ENCODE assay signal across 11 cellular contexts in the genomic region with DNA sequence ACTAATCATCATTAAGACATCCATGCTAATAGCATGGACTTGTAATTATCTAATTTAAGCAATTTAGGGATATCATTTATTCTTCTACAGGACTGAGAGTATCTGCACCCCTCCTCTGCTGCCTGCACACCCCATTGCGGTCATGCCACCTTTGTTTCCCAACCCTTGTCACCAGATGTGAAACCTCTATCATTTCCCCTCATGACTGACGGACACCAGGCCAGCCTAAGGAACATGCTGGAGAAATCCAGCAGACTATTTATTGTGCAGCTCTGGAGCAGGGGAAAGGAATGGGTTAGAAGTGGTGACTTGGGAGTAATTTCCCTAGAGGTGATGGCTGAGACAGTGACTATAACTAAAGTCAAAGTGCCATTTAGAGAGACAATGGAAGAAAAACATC. TPM values are rescaled to one million over a fixed set of nuclear protein-coding genes. Genes with fewer than 3 reads are reported as not detected.
DNase-seq lines count a peak whose midpoint lies in the region; ATAC-seq, FAIRE-seq and TF ChIP-seq lines count a peak whose summit lies in the region.
"Had no signal": no experiment of that assay in that cellular context is flagged by ENCODE, and none has a peak within 500 bp of the region (broad histone marks: within the 10 kb centered on the region; RNA-seq: fewer than 3 reads in every experiment).

No MANE protein-coding gene starts in this region.

- H3K9me3 Mint-ChIP-seq in CD14-positive monocyte = peaks cover 0 to 5% (median 1%) of the 10 kb centered on the region in 7 donors
- no peaks in the 10 kb centered on the region for H3K9me3 Mint-ChIP-seq in HFFc6
- peaks cover 0 to 14% (median 0%) of the 10 kb centered on the region in 9 donors for H3K9me3 Mint-ChIP-seq in naive thymus-derived CD8-positive, alpha-beta T cell
- H3K9me3 Mint-ChIP-seq: endodermal cell had no signal

- POLR2A ChIA-PET in K562 (lab: Yijun Ruan, JAX) = interaction anchor here (0.6 to 1.7 kb wide), 5 partner anchors 17 to 207 kb away, joined by 3 to 5 read pairs (median 3); no protein-coding TSS in a partner anchor
- POLR2A ChIA-PET in naive thymus-derived CD8-positive, alpha-beta T cell (lab: Charles Lee) = interaction anchor here (1.0 to 1.8 kb wide), 4 partner anchors 11 to 41 kb away, joined by 3 to 12 read pairs (median 6); a partner anchor contains a TSS
- POLR2A ChIA-PET in OCI-LY7 (lab: Charles Lee) = interaction anchor here (1.6 to 2.1 kb wide), 2 partner anchors 14 to 41 kb away, joined by 3 to 5 read pairs; a partner anchor contains a TSS

- FAIRE-seq in K562 (lab: Jason Lieb, UNC) = no peak

- H3K36me3 Mint-ChIP-seq in CD14-positive monocyte (peaks cover 37 to 38% of the 10 kb centered on the region in 2 donors), HFFc6 (ENCODE audit: low read depth) (peaks cover 63% of the 10 kb centered on the region)
- peaks cover 0 to 33% (median 17%) of the 10 kb centered on the region in 3 donors for H3K36me3 Mint-ChIP-seq in naive thymus-derived CD8-positive, alpha-beta T cell

- H3K4me1 ChIP-seq in K562 (replicated peaks in 1 of 2; ENCODE audit: control insufficient read depth in 2 of 2, insufficient read depth in 2 of 2, low read length in 2 of 2) = peaks cover 0 to 5% of the 10 kb centered on the region in 2 experiments; a peak in 2 of 5 replicates
- H3K4me1 ChIP-seq in OCI-LY7 (ENCODE audit: insufficient read depth, low read length, poor library complexity, severe bottlenecking) = no peaks in the 10 kb centered on the region

- H3K9me2 ChIP-seq in OCI-LY7 (ENCODE audit: insufficient read depth, low read length) = no peaks in the 10 kb centered on the region

- H3K9me3 ChIP-seq in K562 (replicated peaks; ENCODE audit: control insufficient read depth, insufficient read depth, low read depth, low read length) (no peaks in the 10 kb centered on the region), OCI-LY7 (ENCODE audit: low read length) (no peaks in the 10 kb centered on the region)

- H3K4me2 ChIP-seq in K562 (ENCODE audit: insufficient read depth, low read length) = no peak overlapping the region
- no peak overlapping the region for H3K4me2 ChIP-seq in OCI-LY7 (ENCODE audit: low read length)
- H3K4me2 ChIP-seq: KMS-11 had no signal

- no peak overlapping the region for H3K4me3 ChIP-seq in K562
- no peak overlapping the region for H3K4me3 ChIP-seq in OCI-LY7 (ENCODE audit: low read depth, low read length, poor library complexity, severe bottlenecking)

- DNase-seq in CD14-positive monocyte (ENCODE audit: low spot score) = no peak
- DNase-seq in HFFc6 = no peak
- no peak for DNase-seq in K562 (ENCODE audit: extremely low read depth in 1 of 4, low spot score in 3 of 4)
- DNase-seq in naive thymus-derived CD8-positive, alpha-beta T cell = no peak
- DNase-seq in OCI-LY7 (ENCODE audit: low spot score) = no peak
- DNase-seq in kidney glomerular epithelial cell (lab: John Stamatoyannopoulos, UW) = no peak
- DNase-seq in SHP77 (lab: John Stamatoyannopoulos, UW) = no peak
- no peak for DNase-seq in stimulated activated CD4-positive, alpha-beta T cell treated with anti-CD3 and anti-CD28 coated beads, Interleukin-2, amount 100 ng/mL, for 24 hours
- DNase-seq: endodermal cell had no signal

- TF ChIP-seq CTCF in CD14-positive monocyte (IDR thresholded peaks at IDR 0.05) = no peak
- no peak for TF ChIP-seq CTCF in HFFc6 (IDR thresholded peaks at IDR 0.05)
- no peak for TF ChIP-seq CTCF in K562 (IDR thresholded peaks at IDR 0.05 in 2 of 3, conservative IDR thresholded peaks at IDR 0.05 in 1 of 3; ENCODE audit: insufficient read depth in 2 of 3, low read depth in 1 of 3, low read length in 3 of 3)
- no peak for TF ChIP-seq CTCF in OCI-LY7 (conservative IDR thresholded peaks at IDR 0.05; ENCODE audit: low read length)

- H3K27me3 Mint-ChIP-seq in CD14-positive monocyte (ENCODE audit: low read depth in 3 of 3) = no peaks in the 10 kb centered on the region
- peaks cover 23% of the 10 kb centered on the region for H3K27me3 Mint-ChIP-seq in HFFc6 (ENCODE audit: insufficient read depth)
- H3K27me3 Mint-ChIP-seq in naive thymus-derived CD8-positive, alpha-beta T cell = no peaks in the 10 kb centered on the region

- no peak for TF ChIP-seq POLR2A in K562 (conservative IDR thresholded peaks at IDR 0.05)

- in situ Hi-C loops in K562 (cut with MboI) = no loop called here

- WGBS in K562 (ENCODE audit: insufficient coverage, low coverage, missing lambda C conversion rate) = 89% methylated on average over 2 of the region's 2 CpGs

- no peak for TF ChIP-seq RAD21 in K562 (CRISPR knock-in tag; conservative IDR thresholded peaks at IDR 0.05 in 1 of 2, IDR thresholded peaks at IDR 0.05 in 1 of 2)

- BruUV-seq in K562 (replicated peaks; lab: Mats Ljungman, UMichigan) (no TSS peak), OCI-LY7 (replicated peaks; lab: Mats Ljungman, UMichigan) (no TSS peak)

- H3K27ac ChIP-seq in K562 (ENCODE audit: extremely low read depth, low read depth, low read length) (peak overlapping the region; percentile 20; the same call in 1 of the 3 replicates), OCI-LY7 (ENCODE audit: low read depth, low read length, poor library complexity, severe bottlenecking) (no peak overlapping the region)
- H3K27ac ChIP-seq: KMS-11, VCaP had no signal

- peak; percentile 30 for ATAC-seq in K562
- ATAC-seq in naive thymus-derived CD8-positive, alpha-beta T cell = no peak

- H4K20me1 ChIP-seq in K562 (replicated peaks; ENCODE audit: control insufficient read depth, insufficient read depth, low read length) (no peaks in the 10 kb centered on the region), OCI-LY7 (ENCODE audit: insufficient read depth, low read length) (no peaks in the 10 kb centered on the region)

- intact Hi-C loops in CD14-positive monocyte (cut with micrococcal nuclease) = loop anchor here in 1 of 2 donors (5.0 kb wide), 1 partner anchor 35 kb away; no protein-coding TSS in a partner anchor
- intact Hi-C loops in K562 (cut with micrococcal nuclease) = no loop called here
- intact Hi-C loops in OCI-LY7 (cut with micrococcal nuclease; ENCODE audit: unreplicated experiment) = no loop called here

- CTCF ChIA-PET in K562 (lab: Yijun Ruan, JAX; ENCODE audit: low intra/inter-chr PET ratio) = no interaction called here
- CTCF ChIA-PET in OCI-LY7 (lab: Charles Lee; ENCODE audit: unreplicated experiment) = no interaction called here

- H3K4me3 Mint-ChIP-seq in CD14-positive monocyte (peak overlapping the region in 1 of 2 donors; percentile 88), HFFc6 (no peak overlapping the region)
- H3K4me3 Mint-ChIP-seq in naive thymus-derived CD8-positive, alpha-beta T cell = peak overlapping the region in 5 of 10 donors; percentile 61 to 77 (median 74)
- H3K4me3 Mint-ChIP-seq: endodermal cell had no signal

- H3K4me1 Mint-ChIP-seq in CD14-positive monocyte (peaks cover 22% of the 10 kb centered on the region), HFFc6 (ENCODE audit: low read depth) (peaks cover 45% of the 10 kb centered on the region)
- H3K4me1 Mint-ChIP-seq in naive thymus-derived CD8-positive, alpha-beta T cell = peaks cover 21 to 33% (median 30%) of the 10 kb centered on the region in 4 donors
- H3K4me1 Mint-ChIP-seq: endodermal cell had no signal

- H2AFZ ChIP-seq in K562 (ENCODE audit: low read depth, low read length) (no peak overlapping the region), OCI-LY7 (ENCODE audit: low read length) (no peak overlapping the region)

- H3K79me2 ChIP-seq in K562 (ENCODE audit: control insufficient read depth, insufficient read depth, low read length) = no peaks in the 10 kb centered on the region
- no peaks in the 10 kb centered on the region for H3K79me2 ChIP-seq in OCI-LY7 (ENCODE audit: insufficient read depth, low read depth, low read length)

- TF ChIP-seq EP300 in K562 (IDR thresholded peaks at IDR 0.05; ENCODE audit: low read length) = no peak

- H3K27ac Mint-ChIP-seq in CD14-positive monocyte (peak overlapping the region in 5 of 7 donors; percentile 20 to 88 (median 80)), HFFc6 (peak overlapping the region; percentile 50)
- peak overlapping the region in 7 of 10 donors; percentile 68 to 87 (median 84) for H3K27ac Mint-ChIP-seq in naive thymus-derived CD8-positive, alpha-beta T cell
- H3K27ac Mint-ChIP-seq: endodermal cell had no signal

- H3K36me3 ChIP-seq in K562 (ENCODE audit: control insufficient read depth, insufficient read depth, low read length) (peaks cover 25% of the 10 kb centered on the region; the same call in 2 of the 3 replicates), OCI-LY7 (ENCODE audit: insufficient read depth, low read length) (peaks cover 29% of the 10 kb centered on the region)

- H3K27me3 ChIP-seq in K562 (ENCODE audit: control insufficient read depth in 2 of 2, insufficient read depth in 2 of 2, low read length in 2 of 2) = no peaks in the 10 kb centered on the region

- no peaks in the 10 kb centered on the region for H3K9me1 ChIP-seq in K562 (ENCODE audit: control insufficient read depth, insufficient read depth, low read length)

- H3K9ac ChIP-seq in K562 (ENCODE audit: insufficient read depth in 1 of 2, low read depth in 2 of 2, low read length in 2 of 2) = no peak overlapping the region
- H3K9ac ChIP-seq: KMS-11 had no signal

TF ChIP-seq in K562, 482 proteins besides CTCF, POLR2A, EP300 and RAD21 (continues in another document):
- no peak for TF ChIP-seq CBX1 (IDR thresholded peaks at IDR 0.05; ENCODE audit: low read depth)

RNA-seq across cellular contexts. Expression of a gene that starts 40.7 kb away (rescaled TPM):
- 1 to 10 TPM; 2.7 to 4.1 TPM for polyA plus RNA-seq in CD14-positive monocyte
- total RNA-seq in HFFc6 (2021; fragmentation: NEBNext Ultra II Directional; extraction: Animal tissue kit (Norgen Biotek cat#: 25700)) = 10 to 100 TPM; 45.5 to 82.3 (median 70.4) TPM
- total RNA-seq in K562 (2011; cell fraction: chromatin; rRNA removed; ENCODE audit: low replicate concordance) = 44.9 and 109 TPM in 2 replicates
- total RNA-seq in K562 (2011; cell fraction: nucleolus; rRNA removed) = 33.4 and 39.1 TPM in 2 replicates
- 72.1 and 87.3 TPM in 2 replicates for total RNA-seq in K562 (2011; cell fraction: nucleoplasm; rRNA removed)
- 21.6 and 22.2 TPM in 2 replicates for total RNA-seq in K562 (2014; rRNA removed)
- total RNA-seq in K562 (2014; rRNA removed; fragmentation: Illumina TruSeq; extraction: Trizol) = 37.9 and 44.3 TPM in 2 replicates
- 26.2 and 26.6 TPM in 2 replicates for total RNA-seq in K562 (2015; rRNA removed; fragmentation: Illumina TruSeq; extraction: Trizol)
- 29.5 and 30.2 TPM in 2 replicates for total RNA-seq in K562 (2021)
- polyA plus RNA-seq in K562 (2011; rRNA removed) = 31.3 and 40.3 TPM in 2 replicates
- polyA plus RNA-seq in K562 (2011; cell fraction: cytosol; rRNA removed) = 8.2 and 17.8 TPM in 2 replicates
- 15.1 and 24.8 TPM in 2 replicates for polyA plus RNA-seq in K562 (2011; cell fraction: nucleus; rRNA removed)
- polyA plus RNA-seq in K562 (2012) = 10.1 and 14.4 TPM in 2 replicates
- polyA plus RNA-seq in K562 (2014; fragmentation: Illumina TruSeq; extraction: Trizol) = 18.6 and 20.0 TPM in 2 replicates
- 10 to 100 TPM; 29.2 to 31.9 TPM for polyA plus RNA-seq in K562 (2014; fragmentation: Nextera tagmentation; extraction: Ambion mirVana)
- polyA plus RNA-seq in K562 (2014; rRNA removed) = 20.8 and 24.3 TPM in 2 replicates
- 55.0 and 55.6 TPM in 2 replicates for polyA minus RNA-seq in K562 (2011; rRNA and poly(A)+ RNA removed)
- 35.7 and 38.8 TPM in 2 replicates for polyA minus RNA-seq in K562 (2011; cell fraction: cytosol; rRNA and poly(A)+ RNA removed)
- polyA minus RNA-seq in K562 (2011; cell fraction: nucleus; rRNA and poly(A)+ RNA removed) = 20.1 and 44.8 TPM in 2 replicates
- 10 to 100 TPM; 15.6 to 21.6 TPM for total RNA-seq in naive thymus-derived CD8-positive, alpha-beta T cell
- 1 to 10 TPM; 5.7 to 7.8 (median 6.1) TPM for polyA plus RNA-seq in naive thymus-derived CD8-positive, alpha-beta T cell
- 12.0 and 14.7 TPM in 2 replicates for total RNA-seq in OCI-LY7 (2014; rRNA removed; shearing (Covaris generic))
- total RNA-seq in OCI-LY7 (2022) = 12.9 and 16.5 TPM in 2 replicates
